22 cellular contexts compared by ENCODE assay signal in the genomic region with DNA sequence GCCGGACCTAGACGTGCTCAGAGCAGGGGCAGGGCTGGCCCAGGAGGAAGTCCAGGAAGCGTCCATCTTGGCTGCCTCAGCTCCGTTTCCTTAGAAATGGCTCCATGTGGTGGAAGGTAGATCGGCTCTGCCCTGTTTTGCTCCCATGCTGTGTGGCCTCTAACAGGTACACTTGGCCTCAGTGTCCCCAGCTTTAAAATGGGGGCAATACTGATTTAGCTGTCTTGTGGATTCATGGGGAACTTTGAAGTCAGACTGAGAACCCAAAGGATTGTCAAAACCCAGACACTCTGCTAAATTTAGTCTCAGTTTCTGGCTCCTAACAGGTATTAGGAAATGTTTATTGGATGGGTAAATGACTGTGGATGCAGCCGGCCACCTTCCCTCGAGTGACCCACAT.
"Had no signal": no experiment of that assay in that cellular context is flagged by ENCODE, and none has a peak within 500 bp of the region (broad histone marks: within the 10 kb centered on the region; RNA-seq: fewer than 3 reads in every experiment).

No MANE protein-coding gene starts in this region.

- H3K4me1 ChIP-seq: colonic mucosa had no signal

- H3K27me3 ChIP-seq: colonic mucosa, esophagus squamous epithelium, gastrocnemius medialis, heart right ventricle, left lung had no signal

- DNase-seq: colonic mucosa; dermis blood vessel endothelial cell; effector CD8-positive, alpha-beta T cell; effector memory CD8-positive, alpha-beta T cell; endodermal cell; erythroblast; esophagus squamous epithelium; foreskin fibroblast; foreskin melanocyte; gastrocnemius medialis; glutamatergic neuron; head of caudate nucleus; heart right ventricle; hippocampal formation; left cardiac atrium; left lung; left ventricle myocardium superior; mammary epithelial cell; mesendoderm; midbrain had no signal

- H3K4me3 ChIP-seq: colonic mucosa, esophagus squamous epithelium, gastrocnemius medialis, heart right ventricle, left lung, lung had no signal

- H3K36me3 ChIP-seq: colonic mucosa, left lung had no signal

- H3K9me3 ChIP-seq: colonic mucosa, esophagus squamous epithelium, gastrocnemius medialis, heart right ventricle, left lung had no signal

- H3K27ac ChIP-seq: colonic mucosa, epithelial cell of prostate, esophagus squamous epithelium, heart right ventricle, left lung had no signal
